In genomic region chr16:11672206-11673090, GRCh38 we compare ENCODE assay signal across 10 cellular contexts. TPM values are rescaled to one million over a fixed set of nuclear protein-coding genes. Genes with fewer than 3 reads are reported as not detected.
DNase-seq lines count a peak whose midpoint lies in the region; ATAC-seq and TF ChIP-seq lines count a peak whose summit lies in the region.
"Had no signal": no experiment of that assay in that cellular context is flagged by ENCODE, and none has a peak within 500 bp of the region (broad histone marks: within the 10 kb centered on the region; RNA-seq: fewer than 3 reads in every experiment).

No MANE protein-coding gene starts in this region.

- H3K27ac Mint-ChIP-seq in activated naive CD8-positive, alpha-beta T cell treated with anti-CD3 and anti-CD28 coated beads, Interleukin-2, amount 10 ng/mL, durations not matched to agents 7 days and 5 days: peak overlapping the region; percentile 93
- peak overlapping the region in 1 of 3 experiments; percentile 66 for H3K27ac Mint-ChIP-seq in nephron

- no peaks in the 10 kb centered on the region for H3K9me2 ChIP-seq in DOHH2 (replicated peaks; ENCODE audit: control insufficient read depth, low read length)

- H3K4me3 Mint-ChIP-seq in activated naive CD8-positive, alpha-beta T cell treated with anti-CD3 and anti-CD28 coated beads, Interleukin-2, amount 10 ng/mL, durations not matched to agents 7 days and 5 days: peak overlapping the region; percentile 76
- H3K4me3 Mint-ChIP-seq in nephron: peak overlapping the region; percentile 32 to 45 (median 37)

- peaks cover 42% of the 10 kb centered on the region for H3K79me2 ChIP-seq in DOHH2 (ENCODE audit: control insufficient read depth, low read length)

- H3K27ac ChIP-seq in DOHH2 (ENCODE audit: low read depth, low read length): peak overlapping the region; percentile 35

- H3K4me1 Mint-ChIP-seq in activated naive CD8-positive, alpha-beta T cell treated with anti-CD3 and anti-CD28 coated beads, Interleukin-2, amount 10 ng/mL, durations not matched to agents 7 days and 5 days: peaks cover 51% of the 10 kb centered on the region
- H3K4me1 Mint-ChIP-seq in nephron: peaks cover 49% of the 10 kb centered on the region

- H3K4me1 ChIP-seq in DOHH2 (ENCODE audit: control insufficient read depth, low read length): peaks cover 84% of the 10 kb centered on the region

- peaks cover 11% of the 10 kb centered on the region for H3K27me3 ChIP-seq in DOHH2 (ENCODE audit: control insufficient read depth, low read length)

- H3F3A ChIP-seq in DOHH2 (ENCODE audit: control insufficient read depth, insufficient read depth): peaks cover 6% of the 10 kb centered on the region; the same call in 1 of the 2 replicates

- no peaks in the 10 kb centered on the region for H3K9me3 ChIP-seq in DOHH2 (ENCODE audit: control insufficient read depth, insufficient read depth, low read length)

- POLR2A ChIA-PET in activated naive CD8-positive, alpha-beta T cell treated with anti-CD3 and anti-CD28 coated beads, Interleukin-2, amount 10 ng/mL, durations not matched to agents 7 days and 5 days (lab: Charles Lee): interaction anchor here (2.2 kb wide), 1 partner anchor 70 kb away, joined by 10 read pairs; the partner anchor contains the start of gene TXNDC11

- peak; percentile 12 for ATAC-seq in activated naive CD8-positive, alpha-beta T cell treated with anti-CD3 and anti-CD28 coated beads, Interleukin-2, amount 10 ng/mL, durations not matched to agents 7 days and 5 days (ENCODE audit: low read depth)
- no peak for ATAC-seq in HG02938 (IDR thresholded peaks at IDR 0.05; ENCODE audit: unreplicated experiment)
- ATAC-seq in GM21737 (IDR thresholded peaks at IDR 0.05; ENCODE audit: unreplicated experiment): no peak

- DNase-seq in Kasumi-1 (lab: John Stamatoyannopoulos, UW) (peak; percentile 16 to 23), cerebellar nuclear complex (lab: John Stamatoyannopoulos, UW) (no peak), SHP77 treated with DMSO at 0.1 percent for 48 hours (lab: John Stamatoyannopoulos, UW) (no peak)
- DNase-seq in activated naive CD8-positive, alpha-beta T cell treated with anti-CD3 and anti-CD28 coated beads, Interleukin-2, amount 10 ng/mL, durations not matched to agents 7 days and 5 days: no peak
- DNase-seq: NCI-H345, retina had no signal

- H3K9me3 Mint-ChIP-seq in activated naive CD8-positive, alpha-beta T cell treated with anti-CD3 and anti-CD28 coated beads, Interleukin-2, amount 10 ng/mL, durations not matched to agents 7 days and 5 days: no peaks in the 10 kb centered on the region
- H3K9me3 Mint-ChIP-seq in nephron: no peaks in the 10 kb centered on the region

- no peak for TF ChIP-seq CTCF in DOHH2 (IDR thresholded peaks at IDR 0.05; ENCODE audit: low read depth, low read length, poor library complexity, severe bottlenecking)
- no peak for TF ChIP-seq CTCF in nephron (IDR thresholded peaks at IDR 0.05; ENCODE audit: unreplicated experiment in 3 of 3)

- peak overlapping the region; percentile 62 for H3K4me3 ChIP-seq in DOHH2 (ENCODE audit: low read length)

- peak overlapping the region; percentile 86 for H3K4me2 ChIP-seq in DOHH2 (ENCODE audit: low read length)

- peaks cover 12% of the 10 kb centered on the region for H3K36me3 ChIP-seq in DOHH2 (ENCODE audit: control insufficient read depth, low read length)

- H3K27me3 Mint-ChIP-seq in activated naive CD8-positive, alpha-beta T cell treated with anti-CD3 and anti-CD28 coated beads, Interleukin-2, amount 10 ng/mL, durations not matched to agents 7 days and 5 days: no peaks in the 10 kb centered on the region
- no peaks in the 10 kb centered on the region for H3K27me3 Mint-ChIP-seq in nephron (ENCODE audit: low read depth)

- H4K20me1 ChIP-seq in DOHH2 (ENCODE audit: control insufficient read depth, insufficient read depth, low read depth, low read length): peaks cover 7% of the 10 kb centered on the region; the same call in 1 of the 2 replicates

- H3K36me3 Mint-ChIP-seq in activated naive CD8-positive, alpha-beta T cell treated with anti-CD3 and anti-CD28 coated beads, Interleukin-2, amount 10 ng/mL, durations not matched to agents 7 days and 5 days: peaks cover 6% of the 10 kb centered on the region
- peaks cover 14% of the 10 kb centered on the region for H3K36me3 Mint-ChIP-seq in nephron (ENCODE audit: low read depth)

RNA-seq across cellular contexts. Expression of gene SNN, which starts 4.2 kb away (rescaled TPM):
- 10 to 100 TPM; 30.1 to 31.8 TPM for total RNA-seq in activated naive CD8-positive, alpha-beta T cell treated with anti-CD3 and anti-CD28 coated beads, Interleukin-2, amount 10 ng/mL, durations not matched to agents 7 days and 5 days

Comparison
In these comparisons a context has a peak if more than half of its experiments do, and no peak if none do; other contexts are left out.
1. DNase-seq: peak in Kasumi-1 (2 of 2); none in activated naive CD8-positive, alpha-beta T cell treated with anti-CD3 and anti-CD28 coated beads, Interleukin-2, amount 10 ng/mL, durations not matched to agents 7 days and 5 days (single experiment), cerebellar nuclear complex (0 of 2) and SHP77 treated with DMSO at 0.1 percent for 48 hours (single experiment).